ENCODE assay signal across 9 cellular contexts in genomic region chr14:48704639-48705038, GRCh38.
"Had no signal": no experiment of that assay in that cellular context is flagged by ENCODE, and none has a peak within 500 bp of the region (broad histone marks: within the 10 kb centered on the region; RNA-seq: fewer than 3 reads in every experiment).

No MANE protein-coding gene starts in this region.

- H3K4me1 ChIP-seq: HAP-1 had no signal

- H3K27ac ChIP-seq: GM23248, KMS-11 had no signal

- H3K4me3 ChIP-seq: GM23248, HAP-1 had no signal

- H3K36me3 ChIP-seq: HAP-1 had no signal

- H3K9ac ChIP-seq: GM23248, KMS-11 had no signal

- H2AFZ ChIP-seq: GM23248 had no signal

- DNase-seq: GM23248, GOT3, H7, HFFc6, KBM-7 had no signal

- FAIRE-seq: HTR-8/SVneo had no signal

- H3K9me3 ChIP-seq: HAP-1 had no signal

- ATAC-seq: HCT116 had no signal

- H3K4me2 ChIP-seq: KMS-11 had no signal
